ENCODE assay signal across 30 cellular contexts in genomic region chr10:86371691-86372090, GRCh38. TPM values are rescaled to one million over a fixed set of nuclear protein-coding genes. Genes with fewer than 3 reads are reported as not detected.
DNase-seq lines count a peak whose midpoint lies in the region; ATAC-seq, FAIRE-seq and TF ChIP-seq lines count a peak whose summit lies in the region.
"Had no signal": no experiment of that assay in that cellular context is flagged by ENCODE, and none has a peak within 500 bp of the region (broad histone marks: within the 10 kb centered on the region; RNA-seq: fewer than 3 reads in every experiment).

No MANE protein-coding gene starts in this region.

- TF ChIP-seq CTCF in BE2C (IDR thresholded peaks at IDR 0.05; ENCODE audit: low read depth, low read length) (peak; percentile 21), GM23338 (conservative IDR thresholded peaks at IDR 0.05; ENCODE audit: low read depth in 2 of 2) (peak in 1 of 2 experiments; percentile 19; a peak in 1 of 4 replicates), WERI-Rb-1 (IDR thresholded peaks at IDR 0.05; ENCODE audit: low read depth, low read length) (peak; percentile 50), neural progenitor cell (IDR thresholded peaks at IDR 0.05) (peak; percentile 27), D721Med (IDR thresholded peaks at IDR 0.05; ENCODE audit: insufficient read depth, missing control alignments) (no peak)

- H3K9me3 ChIP-seq in BE2C (peaks cover 3% of the 10 kb centered on the region; the same call in 1 of the 2 replicates), WERI-Rb-1 (ENCODE audit: severe bottlenecking) (no peaks in the 10 kb centered on the region), neural progenitor cell (ENCODE audit: low read depth) (no peaks in the 10 kb centered on the region)
- H3K9me3 ChIP-seq: heart right ventricle, left lung, ovary had no signal

- H3K36me3 Mint-ChIP-seq in GM23338 (ENCODE audit: low read depth) (no peaks in the 10 kb centered on the region; the same call in 2 of the 3 replicates), neural progenitor cell (no peaks in the 10 kb centered on the region)
- H3K36me3 Mint-ChIP-seq: activated naive CD4-positive, alpha-beta T cell treated with anti-CD3 and anti-CD28 coated beads, Interleukin-2, amount 50 U/mL, for 72 hours; CD4-positive, alpha-beta memory T cell; naive thymus-derived CD4-positive, alpha-beta T cell had no signal

- DNase-seq in BE2C (no peak), GM23338 (ENCODE audit: low spot score) (peak; percentile 51), WERI-Rb-1 (peak; percentile 15), neural progenitor cell (ENCODE audit: low spot score) (no peak), T-helper 2 cell (no peak), D721Med (ENCODE audit: insufficient read length, low spot score) (no peak), NCI-H2227 treated with DMSO at 0.1 percent for 48 hours (lab: John Stamatoyannopoulos, UW) (no peak)
- DNase-seq: CD4-positive, alpha-beta memory T cell; central memory CD4-positive, alpha-beta T cell; GF-D8; heart right ventricle; IMR-90; NCI-H1417 treated with DMSO at 0.1 percent for 48 hours; NCI-H69; OCI-M1; right cardiac atrium; Right ventricle myocardium superior; SW 1271 had no signal

- H3F3A ChIP-seq in GM23338 (replicated peaks; ENCODE audit: low read depth) (no peaks in the 10 kb centered on the region), neural progenitor cell (ENCODE audit: low read depth) (no peaks in the 10 kb centered on the region)

- H3K4me1 Mint-ChIP-seq in GM23338 (peaks cover 4% of the 10 kb centered on the region; the same call in 2 of the 3 replicates), neural progenitor cell (peaks cover 8% of the 10 kb centered on the region)

- peak; percentile 34 for ATAC-seq in GM23338
- no peak for ATAC-seq in HG03045 (IDR thresholded peaks at IDR 0.05; ENCODE audit: unreplicated experiment)
- ATAC-seq: activated naive CD4-positive, alpha-beta T cell treated with anti-CD3 and anti-CD28 coated beads, Interleukin-2, amount 50 U/mL, for 72 hours; heart right ventricle; left lung; naive thymus-derived CD4-positive, alpha-beta T cell; right cardiac atrium had no signal

- H2AFZ ChIP-seq in GM23338 (no peak overlapping the region), neural progenitor cell (replicated peaks) (no peak overlapping the region)

- H3K9ac ChIP-seq in neural progenitor cell, result no peak overlapping the region

- H3K27ac ChIP-seq in GM23338 (ENCODE audit: low read depth) (no peak overlapping the region), WERI-Rb-1 (no peak overlapping the region), neural progenitor cell (no peak overlapping the region)
- H3K27ac ChIP-seq: dorsolateral prefrontal cortex, epithelial cell of prostate, heart right ventricle, HL-60, left lung, ovary had no signal

- no peak for FAIRE-seq in D721Med (lab: Jason Lieb, UNC)
- FAIRE-seq: astrocyte had no signal

- H3K4me1 ChIP-seq in BE2C (peaks cover 3% of the 10 kb centered on the region; the same call in 1 of the 2 replicates), GM23338 (ENCODE audit: insufficient read depth) (peaks cover 5% of the 10 kb centered on the region), neural progenitor cell (no peaks in the 10 kb centered on the region)

- no peaks in the 10 kb centered on the region for H3K36me3 ChIP-seq in BE2C
- H3K36me3 ChIP-seq in GM23338 (ENCODE audit: insufficient read depth), result no peaks in the 10 kb centered on the region
- no peaks in the 10 kb centered on the region for H3K36me3 ChIP-seq in WERI-Rb-1
- H3K36me3 ChIP-seq in neural progenitor cell, result no peaks in the 10 kb centered on the region
- H3K36me3 ChIP-seq: heart right ventricle, left lung, ovary had no signal

- H3K4me3 ChIP-seq in BE2C (ENCODE audit: low read depth, low read length) (no peak overlapping the region), GM23338 (no peak overlapping the region), WERI-Rb-1 (ENCODE audit: low read depth, low read length) (no peak overlapping the region), neural progenitor cell (no peak overlapping the region)
- H3K4me3 ChIP-seq: dorsolateral prefrontal cortex, heart right ventricle, left lung, ovary had no signal

- H3K27ac Mint-ChIP-seq in GM23338 (no peak overlapping the region), neural progenitor cell (no peak overlapping the region)
- H3K27ac Mint-ChIP-seq: activated naive CD4-positive, alpha-beta T cell treated with anti-CD3 and anti-CD28 coated beads, Interleukin-2, amount 50 U/mL, for 72 hours; activated T-helper 1 cell treated with anti-CD3 and anti-CD28 coated beads, Interleukin-12 subunit alpha, Interleukin-12 subunit beta, Interleukin-2, Interleukin-4 antibody, amounts not matched to agents 30 ng/mL and 10 ng/mL and 1 ng/mL, durations not matched to agents 14 hours and 24 hours and 36 hours; CD4-positive, alpha-beta memory T cell; naive thymus-derived CD4-positive, alpha-beta T cell had no signal

- H3K79me2 ChIP-seq in GM23338 (replicated peaks; ENCODE audit: insufficient read depth) (no peaks in the 10 kb centered on the region), neural progenitor cell (ENCODE audit: low read depth) (no peaks in the 10 kb centered on the region)

- no peaks in the 10 kb centered on the region for H3K9me2 ChIP-seq in GM23338 (ENCODE audit: insufficient read depth)

- peaks cover 6% of the 10 kb centered on the region for H3K27me3 ChIP-seq in BE2C
- H3K27me3 ChIP-seq in GM23338 (ENCODE audit: insufficient read depth), result peaks cover 76% of the 10 kb centered on the region
- peaks cover 56% of the 10 kb centered on the region for H3K27me3 ChIP-seq in WERI-Rb-1 (ENCODE audit: insufficient read depth, low read depth, severe bottlenecking)
- H3K27me3 ChIP-seq in neural progenitor cell, result peaks cover 87% of the 10 kb centered on the region
- H3K27me3 ChIP-seq: dorsolateral prefrontal cortex, ovary had no signal

- H3K27me3 Mint-ChIP-seq in GM23338 (ENCODE audit: insufficient read depth, low read depth, poor library complexity), result peaks cover 52% of the 10 kb centered on the region
- peaks cover 44% of the 10 kb centered on the region for H3K27me3 Mint-ChIP-seq in neural progenitor cell (ENCODE audit: insufficient read depth, low read depth)

- no peaks in the 10 kb centered on the region for H4K20me1 ChIP-seq in GM23338 (replicated peaks; ENCODE audit: insufficient read depth)
- H4K20me1 ChIP-seq in neural progenitor cell (ENCODE audit: low read depth), result peaks cover 9% of the 10 kb centered on the region

- H3K4me3 Mint-ChIP-seq in GM23338 (no peak overlapping the region), neural progenitor cell (no peak overlapping the region)
- H3K4me3 Mint-ChIP-seq: activated T-helper 1 cell treated with anti-CD3 and anti-CD28 coated beads, Interleukin-12 subunit alpha, Interleukin-12 subunit beta, Interleukin-2, Interleukin-4 antibody, amounts not matched to agents 30 ng/mL and 10 ng/mL and 1 ng/mL, durations not matched to agents 14 hours and 24 hours and 36 hours; CD4-positive, alpha-beta memory T cell; naive thymus-derived CD4-positive, alpha-beta T cell had no signal

- no peaks in the 10 kb centered on the region for H3K9me3 Mint-ChIP-seq in GM23338
- H3K9me3 Mint-ChIP-seq in neural progenitor cell, result no peaks in the 10 kb centered on the region
- H3K9me3 Mint-ChIP-seq: activated naive CD4-positive, alpha-beta T cell treated with anti-CD3 and anti-CD28 coated beads, Interleukin-2, amount 50 U/mL, for 72 hours; activated T-helper 1 cell treated with anti-CD3 and anti-CD28 coated beads, Interleukin-12 subunit alpha, Interleukin-12 subunit beta, Interleukin-2, Interleukin-4 antibody, amounts not matched to agents 30 ng/mL and 10 ng/mL and 1 ng/mL, durations not matched to agents 14 hours and 24 hours and 36 hours; naive thymus-derived CD4-positive, alpha-beta T cell had no signal

- H3K4me2 ChIP-seq in GM23338 (no peak overlapping the region), neural progenitor cell (no peak overlapping the region)

TF ChIP-seq in GM23338, 12 proteins besides CTCF, POLR2A, EP300 and RAD21 (continues in another document):
- TF ChIP-seq REST (IDR thresholded peaks at IDR 0.05; ENCODE audit: unreplicated experiment) (no peak), EZH2 (IDR thresholded peaks at IDR 0.05; ENCODE audit: low read depth, unreplicated experiment) (no peak), ZNF114 (CRISPR knock-in tag; IDR thresholded peaks at IDR 0.05) (no peak)

RNA-seq across cellular contexts. Expression of gene GRID1, which starts 5.1 kb away (rescaled TPM):
- 55.8 TPM for polyA plus RNA-seq in BE2C (2012; ENCODE audit: insufficient read depth, insufficient read length, low read depth)
- total RNA-seq in GM23338 (2014; rRNA removed; shearing (Covaris generic)), result 0.14 and 0.82 TPM in 2 replicates
- polyA plus RNA-seq in GM23338 (2016; fragmentation: Nextera tagmentation; extraction: Ambion mirVana), result 0.09 and 0.15 TPM in 2 replicates
- total RNA-seq in neural progenitor cell (ENCODE audit: low replicate concordance), result 0.31 TPM in 1 of 2 replicates, not detected in the other
- total RNA-seq: activated naive CD4-positive, alpha-beta T cell treated with anti-CD3 and anti-CD28 coated beads, Interleukin-2, amount 50 U/mL, for 72 hours; activated T-helper 1 cell treated with anti-CD3 and anti-CD28 coated beads, Interleukin-12 subunit alpha, Interleukin-12 subunit beta, Interleukin-2, Interleukin-4 antibody, amounts not matched to agents 30 ng/mL and 10 ng/mL and 1 ng/mL, durations not matched to agents 14 hours and 24 hours and 36 hours; CD4-positive, alpha-beta memory T cell; IMR-90; M059J; naive thymus-derived CD4-positive, alpha-beta T cell had no signal
- polyA plus RNA-seq: AG04450; CD4-positive, alpha-beta memory T cell; IMR-90; naive thymus-derived CD4-positive, alpha-beta T cell had no signal

Comparison
In these comparisons a context has a peak if more than half of its experiments do, and no peak if none do; other contexts are left out.
1. DNase-seq: peak in GM23338 (single experiment) and WERI-Rb-1 (single experiment); none in BE2C (single experiment), neural progenitor cell (single experiment), T-helper 2 cell (0 of 5), D721Med (single experiment) and NCI-H2227 treated with DMSO at 0.1 percent for 48 hours (single experiment).